ENCODE assay signal across 8 cellular contexts in the genomic region with DNA sequence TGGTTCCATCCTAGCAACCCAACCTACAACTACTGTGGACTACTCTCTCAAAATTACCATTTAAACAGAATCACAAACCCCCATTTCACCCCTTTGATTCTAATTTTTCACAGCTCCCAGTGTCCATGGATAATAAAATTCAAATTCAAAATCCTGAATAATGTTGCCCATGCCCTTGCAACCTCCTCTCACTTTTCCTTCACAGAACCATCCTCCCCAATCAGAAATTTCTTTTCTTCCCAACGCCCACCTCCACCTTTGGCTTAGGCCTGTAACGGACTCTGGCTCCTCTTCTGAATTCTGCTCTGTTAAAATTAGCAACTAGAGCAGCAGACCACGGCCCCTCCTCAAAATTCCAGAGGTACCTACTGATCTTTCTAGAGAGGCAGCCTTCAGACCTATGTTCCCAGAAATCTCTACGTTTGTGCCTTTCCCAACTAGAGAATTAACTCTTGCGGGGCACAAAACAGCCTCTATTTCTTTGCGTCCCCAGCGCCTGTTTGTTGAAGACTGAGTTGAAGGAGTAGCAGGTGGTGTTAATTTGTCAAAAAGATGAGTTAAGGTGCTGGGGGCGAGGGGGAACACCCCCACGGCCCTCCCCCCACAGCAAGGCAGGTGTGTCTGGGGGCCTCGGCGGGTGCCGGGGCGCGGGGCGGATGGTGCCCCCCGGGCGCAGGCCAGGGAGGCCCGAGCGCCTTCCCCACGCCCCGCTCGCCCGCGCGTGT. TPM values are rescaled to one million over a fixed set of nuclear protein-coding genes. Genes with fewer than 3 reads are reported as not detected.
DNase-seq lines count a peak whose midpoint lies in the region; ATAC-seq and TF ChIP-seq lines count a peak whose summit lies in the region.

No MANE protein-coding gene starts in this region.

- H3K9me3 Mint-ChIP-seq in progenitor cell of endocrine pancreas (ENCODE audit: low read depth) = no peaks in the 10 kb centered on the region

- DNase-seq in NCI-H1694 treated with DMSO at 0.1 percent for 48 hours (lab: John Stamatoyannopoulos, UW) (peak; percentile 33), NCI-H1694 (lab: John Stamatoyannopoulos, UW) (no peak), epithelial cell of proximal tubule (ENCODE audit: low read depth) (no peak), progenitor cell of endocrine pancreas (ENCODE audit: low spot score, unreplicated experiment) (no peak), NCI-H1048 (lab: John Stamatoyannopoulos, UW) (no peak), sciatic nerve (ENCODE audit: low spot score) (no peak)

- H3K4me1 Mint-ChIP-seq in progenitor cell of endocrine pancreas (ENCODE audit: low read depth) = peaks cover 15% of the 10 kb centered on the region

- 0 out of 2 replicates have a peak, but pooled peaks cover 5% of the 10 kb centered on the region for H3K27me3 ChIP-seq in OCI-LY3 (ENCODE audit: low read depth, low read length)

- peaks cover 15% of the 10 kb centered on the region for H3K27me3 Mint-ChIP-seq in progenitor cell of endocrine pancreas

- H2AFZ ChIP-seq in OCI-LY3 (ENCODE audit: low read depth, low read length) = peak overlapping the region; percentile 98

- no peak for ATAC-seq in HG02840 (IDR thresholded peaks at IDR 0.05; ENCODE audit: low FRiP score, unreplicated experiment)
- ATAC-seq in sciatic nerve = no peak

- H3K79me2 ChIP-seq in OCI-LY3 (ENCODE audit: low read length) = peaks cover 45% of the 10 kb centered on the region

- H3K36me3 Mint-ChIP-seq in progenitor cell of endocrine pancreas (ENCODE audit: insufficient read depth) = no peaks in the 10 kb centered on the region

- H3K9me3 ChIP-seq in OCI-LY3 (ENCODE audit: insufficient read depth, low read length) = no peaks in the 10 kb centered on the region

- H3K4me3 Mint-ChIP-seq in progenitor cell of endocrine pancreas (ENCODE audit: low read depth) = peak overlapping the region; percentile 83

- H3K9ac ChIP-seq in OCI-LY3 (ENCODE audit: low read length) = peak overlapping the region; percentile 79

- H3K36me3 ChIP-seq in OCI-LY3 (replicated peaks; ENCODE audit: low read depth, low read length) = no peaks in the 10 kb centered on the region

- intact Hi-C loops in sciatic nerve (cut with DNase I) = no loop called here

- H3K4me1 ChIP-seq in OCI-LY3 (ENCODE audit: low read length) = peaks cover 24% of the 10 kb centered on the region

- H3K4me2 ChIP-seq in OCI-LY3 (ENCODE audit: low read length) = peak overlapping the region; percentile 77

- 0 out of 2 replicates have a peak, but pooled peaks have one; percentile 43 for TF ChIP-seq CTCF in OCI-LY3 (IDR thresholded peaks at IDR 0.05; ENCODE audit: low read depth, low read length)
- no peak for TF ChIP-seq CTCF in epithelial cell of proximal tubule (conservative IDR thresholded peaks at IDR 0.05; ENCODE audit: low read depth, low read length)
- TF ChIP-seq CTCF in progenitor cell of endocrine pancreas (IDR thresholded peaks at IDR 0.05; ENCODE audit: unreplicated experiment) = no peak

- H4K20me1 ChIP-seq in OCI-LY3 (ENCODE audit: insufficient read depth, low read length) = no peaks in the 10 kb centered on the region

- H3K27ac Mint-ChIP-seq in progenitor cell of endocrine pancreas = peak overlapping the region; percentile 94

- H3K27ac ChIP-seq in OCI-LY3 (ENCODE audit: low read length) = peak overlapping the region; percentile 72

- H3K4me3 ChIP-seq in OCI-LY3 (ENCODE audit: low read length) (peak overlapping the region; percentile 85), epithelial cell of proximal tubule (ENCODE audit: low read depth, low read length) (peak overlapping the region; percentile 76)

RNA-seq across cellular contexts. Expression of a gene that starts 0.4 kb away (rescaled TPM):
- 19.4 and 22.2 TPM in 2 replicates for total RNA-seq in epithelial cell of proximal tubule
- total RNA-seq in progenitor cell of endocrine pancreas = 19.0 and 20.8 TPM in 2 replicates
- total RNA-seq in sciatic nerve = 36.2 TPM
